1 cellular context compared by ENCODE assay signal in genomic region chr1:156114101-156114918, GRCh38.
TF ChIP-seq lines count a peak whose summit lies in the region.

Gene LMNA, plus strand, starts transcription at chr1:156114711. Its CDS starts 208 bp downstream, at chr1:156114919.

TF ChIP-seq in SK-N-SH, 30 proteins besides CTCF, POLR2A, EP300 and RAD21 (continued from another document):
- TF ChIP-seq, protein P1, sequence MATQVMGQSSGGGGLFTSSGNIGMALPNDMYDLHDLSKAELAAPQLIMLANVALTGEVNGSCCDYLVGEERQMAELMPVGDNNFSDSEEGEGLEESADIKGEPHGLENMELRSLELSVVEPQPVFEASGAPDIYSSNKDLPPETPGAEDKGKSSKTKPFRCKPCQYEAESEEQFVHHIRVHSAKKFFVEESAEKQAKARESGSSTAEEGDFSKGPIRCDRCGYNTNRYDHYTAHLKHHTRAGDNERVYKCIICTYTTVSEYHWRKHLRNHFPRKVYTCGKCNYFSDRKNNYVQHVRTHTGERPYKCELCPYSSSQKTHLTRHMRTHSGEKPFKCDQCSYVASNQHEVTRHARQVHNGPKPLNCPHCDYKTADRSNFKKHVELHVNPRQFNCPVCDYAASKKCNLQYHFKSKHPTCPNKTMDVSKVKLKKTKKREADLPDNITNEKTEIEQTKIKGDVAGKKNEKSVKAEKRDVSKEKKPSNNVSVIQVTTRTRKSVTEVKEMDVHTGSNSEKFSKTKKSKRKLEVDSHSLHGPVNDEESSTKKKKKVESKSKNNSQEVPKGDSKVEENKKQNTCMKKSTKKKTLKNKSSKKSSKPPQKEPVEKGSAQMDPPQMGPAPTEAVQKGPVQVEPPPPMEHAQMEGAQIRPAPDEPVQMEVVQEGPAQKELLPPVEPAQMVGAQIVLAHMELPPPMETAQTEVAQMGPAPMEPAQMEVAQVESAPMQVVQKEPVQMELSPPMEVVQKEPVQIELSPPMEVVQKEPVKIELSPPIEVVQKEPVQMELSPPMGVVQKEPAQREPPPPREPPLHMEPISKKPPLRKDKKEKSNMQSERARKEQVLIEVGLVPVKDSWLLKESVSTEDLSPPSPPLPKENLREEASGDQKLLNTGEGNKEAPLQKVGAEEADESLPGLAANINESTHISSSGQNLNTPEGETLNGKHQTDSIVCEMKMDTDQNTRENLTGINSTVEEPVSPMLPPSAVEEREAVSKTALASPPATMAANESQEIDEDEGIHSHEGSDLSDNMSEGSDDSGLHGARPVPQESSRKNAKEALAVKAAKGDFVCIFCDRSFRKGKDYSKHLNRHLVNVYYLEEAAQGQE (IDR thresholded peaks at IDR 0.05; ENCODE audit: low read depth, low read length) = peak; percentile 61
- TF ChIP-seq EZH2phosphoT487 (IDR thresholded peaks at IDR 0.05; ENCODE audit: borderline replicate concordance, low read depth) (no peak), GATA2 (CRISPR knock-in tag; IDR thresholded peaks at IDR 0.05) (no peak), NRF1 (IDR thresholded peaks at IDR 0.05; ENCODE audit: low read depth, low read length) (no peak), FOXJ3 (CRISPR knock-in tag; IDR thresholded peaks at IDR 0.05) (no peak), MXI1 (IDR thresholded peaks at IDR 0.05; ENCODE audit: low read depth, low read length) (peak; percentile 73), NFIC (IDR thresholded peaks at IDR 0.05; ENCODE audit: borderline replicate concordance) (peak; percentile 98), SMC3 (IDR thresholded peaks at IDR 0.05; ENCODE audit: low read depth, low read length) (no peak), USF2 (IDR thresholded peaks at IDR 0.05; ENCODE audit: borderline replicate concordance, low read depth, low read length) (peak; percentile 41), FOXM1 (IDR thresholded peaks at IDR 0.05; ENCODE audit: low read depth) (peak; percentile 75; the same call in 1 of the 2 replicates), MEF2A (IDR thresholded peaks at IDR 0.05; ENCODE audit: borderline replicate concordance, low read depth) (peak; percentile 55; the same call in 1 of the 2 replicates), ELF1 (IDR thresholded peaks at IDR 0.05) (no peak), POLR2AphosphoS5 (IDR thresholded peaks at IDR 0.05; ENCODE audit: low read depth, low read length) (peak; percentile 99), YY1 (IDR thresholded peaks at IDR 0.05; ENCODE audit: low read depth) (no peak), RFX5 (IDR thresholded peaks at IDR 0.05; ENCODE audit: low read length) (no peak), FOSL2 (IDR thresholded peaks at IDR 0.05; ENCODE audit: borderline replicate concordance, low read depth) (peak; percentile 100)
- TF ChIP-seq, protein P2, sequence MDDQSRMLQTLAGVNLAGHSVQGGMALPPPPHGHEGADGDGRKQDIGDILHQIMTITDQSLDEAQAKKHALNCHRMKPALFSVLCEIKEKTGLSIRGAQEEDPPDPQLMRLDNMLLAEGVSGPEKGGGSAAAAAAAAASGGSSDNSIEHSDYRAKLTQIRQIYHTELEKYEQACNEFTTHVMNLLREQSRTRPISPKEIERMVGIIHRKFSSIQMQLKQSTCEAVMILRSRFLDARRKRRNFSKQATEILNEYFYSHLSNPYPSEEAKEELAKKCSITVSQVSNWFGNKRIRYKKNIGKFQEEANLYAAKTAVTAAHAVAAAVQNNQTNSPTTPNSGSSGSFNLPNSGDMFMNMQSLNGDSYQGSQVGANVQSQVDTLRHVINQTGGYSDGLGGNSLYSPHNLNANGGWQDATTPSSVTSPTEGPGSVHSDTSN (IDR thresholded peaks at IDR 0.05) = peak; percentile 87
- TF ChIP-seq, protein P3, sequence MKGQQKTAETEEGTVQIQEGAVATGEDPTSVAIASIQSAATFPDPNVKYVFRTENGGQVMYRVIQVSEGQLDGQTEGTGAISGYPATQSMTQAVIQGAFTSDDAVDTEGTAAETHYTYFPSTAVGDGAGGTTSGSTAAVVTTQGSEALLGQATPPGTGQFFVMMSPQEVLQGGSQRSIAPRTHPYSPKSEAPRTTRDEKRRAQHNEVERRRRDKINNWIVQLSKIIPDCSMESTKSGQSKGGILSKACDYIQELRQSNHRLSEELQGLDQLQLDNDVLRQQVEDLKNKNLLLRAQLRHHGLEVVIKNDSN (IDR thresholded peaks at IDR 0.05; ENCODE audit: borderline replicate concordance, low read depth) = peak; percentile 77; the same call in 1 of the 2 replicates
